Comparison of ENCODE assay signal across 21 cellular contexts in the genomic region with DNA sequence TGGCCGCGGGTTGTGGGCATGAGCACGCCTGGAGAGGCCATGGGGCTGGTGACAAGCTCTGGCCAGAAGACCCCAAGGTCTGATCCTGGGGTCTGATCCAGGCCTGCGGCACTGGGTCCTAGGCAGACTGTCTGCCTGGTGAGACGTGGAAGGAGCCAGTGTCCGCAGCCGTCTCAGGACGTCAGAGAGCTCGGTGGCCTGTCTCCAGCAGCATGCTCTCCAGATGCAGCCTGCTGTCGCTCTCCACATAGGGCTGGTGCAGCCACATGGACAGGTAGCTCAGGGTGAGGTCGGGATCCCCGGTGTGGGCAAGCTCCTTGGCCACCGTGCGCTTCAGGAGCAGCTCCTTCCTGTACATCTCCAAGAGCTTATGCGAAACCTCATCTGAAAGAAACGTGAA.
"Had no signal": no experiment of that assay in that cellular context is flagged by ENCODE, and none has a peak within 500 bp of the region (broad histone marks: within the 10 kb centered on the region; RNA-seq: fewer than 3 reads in every experiment).

No MANE protein-coding gene starts in this region.

- H3K27me3 ChIP-seq: esophagus muscularis mucosa, gastroesophageal sphincter, left lung, neural progenitor cell, pancreas, uterus had no signal

- H3K27ac ChIP-seq: coronary artery, esophagus muscularis mucosa, gastroesophageal sphincter, left lung, lower lobe of right lung, neural progenitor cell, pancreas, uterus had no signal

- H3K4me3 Mint-ChIP-seq: memory B cell; mesothelial cell of epicardium; natural killer cell; neural progenitor cell; stimulated activated naive CD8-positive, alpha-beta T cell treated with anti-CD3 and anti-CD28 coated beads, Interleukin-15, Interleukin-2, amounts not matched to agents 100 ng/mL and 50 ng/mL, for 24 hours; type B pancreatic cell had no signal

- H3K27me3 Mint-ChIP-seq: memory B cell; progenitor cell of endocrine pancreas; stimulated activated naive CD8-positive, alpha-beta T cell treated with anti-CD3 and anti-CD28 coated beads, Interleukin-15, Interleukin-2, amounts not matched to agents 100 ng/mL and 50 ng/mL, for 24 hours; type B pancreatic cell had no signal

- H3K4me1 Mint-ChIP-seq: mesothelial cell of epicardium, neural progenitor cell had no signal

- DNase-seq: effector CD8-positive, alpha-beta T cell; glutamatergic neuron; islet precursor cell; left lung; lower lobe of right lung; natural killer cell; occipital lobe; pancreas; right cardiac atrium; stimulated activated CD4-positive, alpha-beta T cell treated with anti-CD3 and anti-CD28 coated beads, Interleukin-2, amount 100 ng/mL, for 48 hours; uterus had no signal

- H3K4me3 ChIP-seq: coronary artery, esophagus muscularis mucosa, gastroesophageal sphincter, left lung, lower lobe of right lung, neural progenitor cell, pancreas, smooth muscle cell, uterus had no signal

- H3K9me3 Mint-ChIP-seq: memory B cell; mesothelial cell of epicardium; natural killer cell; neural progenitor cell; stimulated activated naive CD8-positive, alpha-beta T cell treated with anti-CD3 and anti-CD28 coated beads, Interleukin-15, Interleukin-2, amounts not matched to agents 100 ng/mL and 50 ng/mL, for 24 hours; type B pancreatic cell had no signal

- H3K27ac Mint-ChIP-seq: memory B cell; mesothelial cell of epicardium; natural killer cell; neural progenitor cell; progenitor cell of endocrine pancreas; stimulated activated naive CD8-positive, alpha-beta T cell treated with anti-CD3 and anti-CD28 coated beads, Interleukin-15, Interleukin-2, amounts not matched to agents 100 ng/mL and 50 ng/mL, for 24 hours; type B pancreatic cell had no signal

- ATAC-seq: gastroesophageal sphincter, left lung, lower lobe of right lung, natural killer cell, pancreas, right cardiac atrium had no signal
